In genomic region chrX:128619490-128619889, GRCh38 we compare ENCODE assay signal across 17 cellular contexts.
DNase-seq lines count a peak whose midpoint lies in the region; ATAC-seq, FAIRE-seq and TF ChIP-seq lines count a peak whose summit lies in the region.
"Had no signal": no experiment of that assay in that cellular context is flagged by ENCODE, and none has a peak within 500 bp of the region (broad histone marks: within the 10 kb centered on the region; RNA-seq: fewer than 3 reads in every experiment).

No MANE protein-coding gene starts in this region.

- H3K36me3 ChIP-seq in A673 (ENCODE audit: insufficient read depth, low read length, poor library complexity, severe bottlenecking) (no peaks in the 10 kb centered on the region), H7 (replicated peaks; ENCODE audit: control insufficient read depth, insufficient read depth, low read length) (no peaks in the 10 kb centered on the region), H1 (ENCODE audit: control insufficient read depth in 2 of 4, insufficient read depth in 4 of 4, low read length in 3 of 4) (no peaks in the 10 kb centered on the region), vagina (no peaks in the 10 kb centered on the region), pancreas (no peaks in the 10 kb centered on the region)

- no TSS peak for BruUV-seq in A673 (replicated peaks; lab: Mats Ljungman, UMichigan)

- H3K4ac ChIP-seq in H1 (replicated peaks; ENCODE audit: insufficient read length, low read depth, low read length), result no peak overlapping the region

- no peaks in the 10 kb centered on the region for H3K23me2 ChIP-seq in H1 (ENCODE audit: low read depth, low read length)

- H3K56ac ChIP-seq in H1 (replicated peaks; ENCODE audit: insufficient read length, low read depth, low read length), result no peak overlapping the region

- no peak overlapping the region for H3K14ac ChIP-seq in H1 (ENCODE audit: insufficient read length)

- H3K4me2 ChIP-seq in H1 (ENCODE audit: insufficient read depth in 1 of 2, low read depth in 2 of 2, low read length in 2 of 2), result no peak overlapping the region
- H3K4me2 ChIP-seq: KMS-11 had no signal

- no peak overlapping the region for H3K9ac ChIP-seq in H1 (replicated peaks in 1 of 4; ENCODE audit: extremely low read depth in 1 of 4, low read depth in 3 of 4, low read length in 3 of 4)
- H3K9ac ChIP-seq: KMS-11 had no signal

- FAIRE-seq in H1 (lab: Jason Lieb, UNC) (peak; percentile 81), HTR-8/SVneo (lab: Jason Lieb, UNC) (no peak), pancreas (lab: Jason Lieb, UNC) (no peak)
- FAIRE-seq: GM12878, H54 had no signal

- H4K8ac ChIP-seq in H1 (ENCODE audit: extremely low read depth, insufficient read depth, low read length), result no peak overlapping the region

- no peak overlapping the region for H3K23ac ChIP-seq in H1 (ENCODE audit: insufficient read length)

- H3K79me1 ChIP-seq in H1 (ENCODE audit: low read depth, low read length), result no peaks in the 10 kb centered on the region

- 0 out of 2 replicates have a peak, but pooled peaks have one; percentile 11 for TF ChIP-seq CTCF in A673 (conservative IDR thresholded peaks at IDR 0.05; ENCODE audit: low read depth, low read length)
- peak; percentile 9 to 36 (median 34); a peak in 2 of 4 replicates for TF ChIP-seq CTCF in H1 (IDR thresholded peaks at IDR 0.05; ENCODE audit: control extremely low read depth in 1 of 3, insufficient read depth in 1 of 3, low read depth in 1 of 3, low read length in 3 of 3)
- TF ChIP-seq CTCF in vagina (IDR thresholded peaks at IDR 0.05), result no peak
- TF ChIP-seq CTCF in pancreas (IDR thresholded peaks at IDR 0.05), result no peak

- no peak overlapping the region for H2BK15ac ChIP-seq in H1 (ENCODE audit: low read length)

- H4K5ac ChIP-seq in H1 (ENCODE audit: insufficient read length, low read depth, low read length), result no peak overlapping the region

- H3K4me1 ChIP-seq in A673 (ENCODE audit: insufficient read depth, low read length, poor library complexity, severe bottlenecking) (no peaks in the 10 kb centered on the region), H1 (replicated peaks in 1 of 4; ENCODE audit: control insufficient read depth in 3 of 4, insufficient read depth in 4 of 4, low read length in 3 of 4) (no peaks in the 10 kb centered on the region), vagina (no peaks in the 10 kb centered on the region), pancreas (no peaks in the 10 kb centered on the region)
- H3K4me1 ChIP-seq: Caco-2 had no signal

- H3K9me3 ChIP-seq in A673 (ENCODE audit: low read depth, low read length, poor library complexity, severe bottlenecking), result no peaks in the 10 kb centered on the region
- peaks cover 0 to 4% of the 10 kb centered on the region in 2 experiments; a peak in 1 of 4 replicates for H3K9me3 ChIP-seq in H1 (ENCODE audit: insufficient read depth in 2 of 2, low read depth in 1 of 2, low read length in 1 of 2)
- no peaks in the 10 kb centered on the region for H3K9me3 ChIP-seq in vagina
- H3K9me3 ChIP-seq in pancreas, result no peaks in the 10 kb centered on the region
- H3K9me3 ChIP-seq: Caco-2 had no signal

- H2AFZ ChIP-seq in H1 (ENCODE audit: low read length), result no peak overlapping the region

- peak; percentile 17 to 45; a peak in 3 of 4 replicates for TF ChIP-seq RAD21 in H1 (IDR thresholded peaks at IDR 0.05 in 1 of 2, conservative IDR thresholded peaks at IDR 0.05 in 1 of 2; ENCODE audit: low read depth in 2 of 2, low read length in 2 of 2)

- TF ChIP-seq POLR2A in H1 (IDR thresholded peaks at IDR 0.05; ENCODE audit: control extremely low read depth in 1 of 2, low read depth in 2 of 2, low read length in 2 of 2) (no peak), vagina (IDR thresholded peaks at IDR 0.05) (no peak)

- no peak overlapping the region for H3K4me3 ChIP-seq in A673 (ENCODE audit: low read depth, low read length, poor library complexity, severe bottlenecking)
- no peak overlapping the region for H3K4me3 ChIP-seq in H7 (ENCODE audit: insufficient read depth, low read depth, low read length)
- H3K4me3 ChIP-seq in H1 (ENCODE audit: extremely low read depth in 1 of 4, insufficient read depth in 2 of 4, low read depth in 3 of 4, low read length in 4 of 4), result no peak overlapping the region
- no peak overlapping the region for H3K4me3 ChIP-seq in vagina
- no peak overlapping the region for H3K4me3 ChIP-seq in pancreas
- H3K4me3 ChIP-seq: GM12878 had no signal

- H2BK5ac ChIP-seq in H1 (ENCODE audit: low read depth, low read length), result no peak overlapping the region

- no peak overlapping the region for H3K27ac ChIP-seq in A673 (ENCODE audit: low read depth, low read length, poor library complexity, severe bottlenecking)
- H3K27ac ChIP-seq in H1 (ENCODE audit: low read depth, low read length), result no peak overlapping the region
- H3K27ac ChIP-seq in vagina, result no peak overlapping the region
- no peak overlapping the region for H3K27ac ChIP-seq in pancreas
- H3K27ac ChIP-seq: C4-2B, KMS-11 had no signal

- no peaks in the 10 kb centered on the region for H4K20me1 ChIP-seq in H1 (replicated peaks in 1 of 2; ENCODE audit: control insufficient read depth in 1 of 2, insufficient read depth in 2 of 2, low read length in 2 of 2)

- CTCF ChIA-PET in A673 (lab: Charles Lee), result no interaction called here
- CTCF ChIA-PET in H1 (lab: Charles Lee; ENCODE audit: partially characterized antibody), result interaction anchor here (0.6 to 1.6 kb wide), 11 partner anchors 8 to 1096 kb away, joined by 3 to 6 read pairs (median 3); no protein-coding TSS in a partner anchor

- TF ChIP-seq EP300 in H1 (IDR thresholded peaks at IDR 0.05; ENCODE audit: borderline replicate concordance in 1 of 2, low read depth in 2 of 2, low read length in 2 of 2), result no peak

- POLR2A ChIA-PET in A673 (lab: Charles Lee; ENCODE audit: low non-redundant PET), result no interaction called here
- POLR2A ChIA-PET in H1 (lab: Charles Lee; ENCODE audit: partially characterized antibody), result no interaction called here

- no peak overlapping the region for H3K18ac ChIP-seq in H1 (ENCODE audit: extremely low read depth, low read length)

- no peak overlapping the region for H4K91ac ChIP-seq in H1 (replicated peaks; ENCODE audit: insufficient read length, low read length)

- WGBS in H1 (ENCODE audit: extremely low coverage in 1 of 2, insufficient coverage in 1 of 2, insufficient read length in 1 of 2, insufficient replicate concordance in 2 of 2, low coverage in 1 of 2, low lambda C conversion rate in 2 of 2, missing lambda C conversion rate in 1 of 2), 2 experiments, result 61% methylated on average over 3 of the region's 3 CpGs; no CpG with 5 or more reads in 1 of the 2 experiments
- 55 to 62% methylated on average over 3 of the region's 3 CpGs for WGBS in pancreas, 2 donors

- no peak overlapping the region for H2BK12ac ChIP-seq in H1 (ENCODE audit: low read depth, low read length)

- no peak overlapping the region for H2BK120ac ChIP-seq in H1 (replicated peaks; ENCODE audit: low read depth, low read length)

- no peak for DNase-seq in A673 (ENCODE audit: low spot score)
- peak; percentile 43 for DNase-seq in H7
- DNase-seq in H1 (ENCODE audit: low read depth in 1 of 2, low spot score in 2 of 2), result no peak
- peak; percentile 33 for DNase-seq in iPS-NIHi7 (ENCODE audit: extremely low spot score)
- DNase-seq in vagina (ENCODE audit: extremely low spot score in 2 of 2), result no peak
- no peak for DNase-seq in HTR-8/SVneo (ENCODE audit: insufficient read length, low spot score)
- no peak for DNase-seq in OCI-M2 (lab: John Stamatoyannopoulos, UW; ENCODE audit: unreplicated experiment)
- no peak for DNase-seq in pancreas
- DNase-seq: AML-193; Caco-2; CD4-positive, alpha-beta T cell; DMS79 treated with DMSO at 0.1 percent for 48 hours; GF-D8 had no signal

- no peaks in the 10 kb centered on the region for H3K27me3 ChIP-seq in A673 (replicated peaks; ENCODE audit: insufficient read depth, low read depth, low read length, poor library complexity)
- no peaks in the 10 kb centered on the region for H3K27me3 ChIP-seq in H7 (ENCODE audit: control insufficient read depth, insufficient read depth, low read length)
- H3K27me3 ChIP-seq in H1 (replicated peaks in 1 of 4; ENCODE audit: control insufficient read depth in 3 of 4, extremely low read depth in 1 of 4, insufficient read depth in 3 of 4, low read length in 3 of 4), result no peaks in the 10 kb centered on the region
- H3K27me3 ChIP-seq in vagina, result no peaks in the 10 kb centered on the region
- no peaks in the 10 kb centered on the region for H3K27me3 ChIP-seq in pancreas

- ATAC-seq in pancreas, result no peak
- ATAC-seq: GM12878 had no signal

- intact Hi-C loops in A673 (cut with micrococcal nuclease; ENCODE audit: unreplicated experiment), result no loop called here
- intact Hi-C loops in vagina (cut with DNase I), result no loop called here
- intact Hi-C loops in pancreas (cut with DNase I), result no loop called here

- H2AK5ac ChIP-seq in H1 (ENCODE audit: low read depth, low read length), result no peak overlapping the region

- no peaks in the 10 kb centered on the region for H3K79me2 ChIP-seq in H1 (ENCODE audit: control insufficient read depth in 1 of 2, insufficient read depth in 2 of 2, low read length in 2 of 2)

- H2BK20ac ChIP-seq in H1 (ENCODE audit: low read length), result no peak overlapping the region

TF ChIP-seq in H1, 55 proteins besides CTCF, POLR2A, EP300 and RAD21:
- TF ChIP-seq YY1 (IDR thresholded peaks at IDR 0.05; ENCODE audit: low read depth, low read length), result no peak
- no peak for TF ChIP-seq KDM4A (IDR thresholded peaks at IDR 0.05; ENCODE audit: low read depth, low read length, severe bottlenecking)
- no peak for TF ChIP-seq CEBPB (IDR thresholded peaks at IDR 0.05; ENCODE audit: low read depth, low read length)

Comparison
In these comparisons a context has a peak if more than half of its experiments do, and no peak if none do; other contexts are left out.
1. DNase-seq: peak in H7 (single experiment) and iPS-NIHi7 (single experiment); none in A673 (single experiment), H1 (0 of 2), vagina (0 of 2), HTR-8/SVneo (single experiment), OCI-M2 (single experiment) and pancreas (0 of 6).
2. CTCF ChIP-seq: peak in A673 (single experiment) and H1 (3 of 3); none in vagina (0 of 3) and pancreas (0 of 4).